In the genomic region with DNA sequence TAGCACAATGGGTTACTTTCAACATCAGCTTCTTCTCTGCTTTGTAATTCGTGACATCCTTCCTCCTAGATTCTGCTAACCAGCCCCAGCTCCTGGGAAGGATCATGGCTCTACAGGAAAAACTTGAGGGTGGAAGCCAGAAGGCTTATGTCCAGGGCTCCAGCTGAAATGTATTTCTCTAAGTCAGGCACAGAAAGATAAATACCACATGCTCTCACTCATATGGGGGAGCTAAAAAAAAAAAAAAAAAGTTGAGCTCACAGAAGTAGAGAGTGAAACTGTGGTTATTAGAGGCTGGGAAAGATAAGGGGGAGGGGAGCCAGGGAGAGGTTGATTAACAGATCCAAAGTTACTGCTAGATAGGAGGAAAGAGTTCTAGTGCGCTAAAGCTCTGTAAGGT, we compare ENCODE assay signal across 13 cellular contexts.
"Had no signal": no experiment of that assay in that cellular context is flagged by ENCODE, and none has a peak within 500 bp of the region (broad histone marks: within the 10 kb centered on the region; RNA-seq: fewer than 3 reads in every experiment).

No MANE protein-coding gene starts in this region.

- H3K27ac ChIP-seq: foreskin keratinocyte, left lung, upper lobe of right lung, WERI-Rb-1 had no signal

- ATAC-seq: activated CD4-positive, alpha-beta T cell treated with anti-CD3 and anti-CD28 coated beads for 36 hours; esophagus mucosa; foreskin keratinocyte; left lung; stimulated activated naive B cell treated with anti-CD40 and anti-IgM and Interleukin-4, amounts not matched to agents 10 μg/mL and 1 μg/mL and 100 μg/mL, for 72 hours; upper lobe of right lung had no signal

- H3K36me3 ChIP-seq: left lung, upper lobe of right lung, WERI-Rb-1 had no signal

- H3K4me3 ChIP-seq: left lung, smooth muscle cell, upper lobe of right lung had no signal

- H3K9me3 ChIP-seq: left lung, upper lobe of right lung had no signal

- H3K9me3 Mint-ChIP-seq: stimulated activated naive B cell treated with anti-CD40 and anti-IgM and Interleukin-4, amounts not matched to agents 10 μg/mL and 1 μg/mL and 100 μg/mL, for 72 hours had no signal

- H3K4me1 ChIP-seq: foreskin keratinocyte, upper lobe of right lung had no signal

- DNase-seq: activated CD4-positive, alpha-beta T cell treated with anti-CD3 and anti-CD28 coated beads for 36 hours; activated naive CD4-positive, alpha-beta T cell treated with Interleukin-2 at 50 U/mL for 16 hours; foreskin keratinocyte; head of caudate nucleus; left lung; mesenchymal stem cell; right cardiac atrium; stimulated activated naive B cell treated with anti-CD40 and anti-IgM and Interleukin-4, amounts not matched to agents 10 μg/mL and 1 μg/mL and 100 μg/mL, for 72 hours; T1000; WERI-Rb-1 had no signal

- H3K4me3 Mint-ChIP-seq: activated CD4-positive, alpha-beta T cell treated with anti-CD3 and anti-CD28 coated beads for 36 hours; stimulated activated naive B cell treated with anti-CD40 and anti-IgM and Interleukin-4, amounts not matched to agents 10 μg/mL and 1 μg/mL and 100 μg/mL, for 72 hours had no signal

- H3K27ac Mint-ChIP-seq: activated CD4-positive, alpha-beta T cell treated with anti-CD3 and anti-CD28 coated beads for 36 hours; stimulated activated naive B cell treated with anti-CD40 and anti-IgM and Interleukin-4, amounts not matched to agents 10 μg/mL and 1 μg/mL and 100 μg/mL, for 72 hours had no signal

- H3K4me1 Mint-ChIP-seq: activated CD4-positive, alpha-beta T cell treated with anti-CD3 and anti-CD28 coated beads for 36 hours; stimulated activated naive B cell treated with anti-CD40 and anti-IgM and Interleukin-4, amounts not matched to agents 10 μg/mL and 1 μg/mL and 100 μg/mL, for 72 hours had no signal

- H3K27me3 ChIP-seq: left lung, upper lobe of right lung had no signal
